Comparison of ENCODE assay signal across 28 cellular contexts in genomic region chr4:71614626-71615025, GRCh38.
A peak's percentile ranks its signal among the peaks of the same experiment; 100 is the strongest.
DNase-seq lines count a peak whose midpoint lies in the region; FAIRE-seq and TF ChIP-seq lines count a peak whose summit lies in the region.
"Had no signal": no experiment of that assay in that cellular context is flagged by ENCODE, and none has a peak within 500 bp of the region (broad histone marks: within the 10 kb centered on the region; RNA-seq: fewer than 3 reads in every experiment).

No MANE protein-coding gene starts in this region.

- H3K27me3 ChIP-seq in breast epithelium (no peaks in the 10 kb centered on the region), H1 (replicated peaks in 1 of 4; ENCODE audit: control insufficient read depth in 3 of 4, extremely low read depth in 1 of 4, insufficient read depth in 3 of 4, low read length in 3 of 4) (no peaks in the 10 kb centered on the region), mucosa of rectum (ENCODE audit: control insufficient read depth in 2 of 2, insufficient read depth in 2 of 2, low read length in 2 of 2) (no peaks in the 10 kb centered on the region), transverse colon (no peaks in the 10 kb centered on the region)
- H3K27me3 ChIP-seq: BLaER1, MG63 had no signal

- H2BK15ac ChIP-seq in H1 (ENCODE audit: low read length), result no peak overlapping the region

- no peak overlapping the region for H2BK120ac ChIP-seq in H1 (replicated peaks; ENCODE audit: low read depth, low read length)

- in situ Hi-C loops in transverse colon (cut with MboI; ENCODE audit: low pct_ligation_motif_present in 1 of 4, low pct_unique_long_range_greater_than_20kb in 1 of 4, low sequenced_read_pairs in 3 of 4), result no loop called here

- H4K8ac ChIP-seq in H1 (ENCODE audit: extremely low read depth, insufficient read depth, low read length), result no peak overlapping the region

- H3K9me3 Mint-ChIP-seq in MCF 10A (ENCODE audit: unreplicated experiment), result no peaks in the 10 kb centered on the region

- TF ChIP-seq POLR2A in breast epithelium (IDR thresholded peaks at IDR 0.05) (no peak), H1 (IDR thresholded peaks at IDR 0.05; ENCODE audit: control extremely low read depth in 1 of 2, low read depth in 2 of 2, low read length in 2 of 2) (no peak), transverse colon (IDR thresholded peaks at IDR 0.05) (no peak), erythroblast (IDR thresholded peaks at IDR 0.05; ENCODE audit: low read length) (no peak)

- DNase-seq in MCF 10A (ENCODE audit: unreplicated experiment) (peak; percentile 14), breast epithelium (ENCODE audit: low spot score in 2 of 2) (no peak), H1 (ENCODE audit: low read depth in 1 of 2, low spot score in 2 of 2) (no peak), transverse colon (peak; percentile 64), AG20443 (ENCODE audit: low spot score) (no peak), DMS79 treated with DMSO at 0.1 percent for 48 hours (lab: John Stamatoyannopoulos, UW) (no peak), erythroblast (lab: John Stamatoyannopoulos, UW) (no peak)
- DNase-seq: 8988T; CD4-positive, CD25-positive, alpha-beta regulatory T cell; DND-41; H9; Kasumi-1; MG63; NCI-H1105 treated with DMSO at 0.1 percent for 48 hours; NCI-H2029 treated with DMSO at 0.1 percent for 48 hours; NCI-H2171; NCI-H226; NCI-H510A; NCI-H69; SIG-M5; SW 1271 had no signal

- intact Hi-C loops in MCF 10A (cut with micrococcal nuclease), result no loop called here
- intact Hi-C loops in breast epithelium (cut with DNase I; ENCODE audit: low total_unique reads), result loop anchor here (5.0 kb wide), 1 partner anchor 742 kb away; no protein-coding TSS in a partner anchor
- intact Hi-C loops in transverse colon (cut with DNase I; ENCODE audit: low total_unique reads), result no loop called here

- H3K27me3 Mint-ChIP-seq in MCF 10A (ENCODE audit: insufficient read depth, unreplicated experiment), result no peaks in the 10 kb centered on the region

- H3K27ac Mint-ChIP-seq in MCF 10A (ENCODE audit: low read depth, unreplicated experiment), result no peak overlapping the region
- H3K27ac Mint-ChIP-seq: CD4-positive, CD25-positive, alpha-beta regulatory T cell; H9 had no signal

- 96% methylated on average over 2 of the region's 2 CpGs; no CpG with 5 or more reads in 1 of the 2 experiments for WGBS in H1 (ENCODE audit: extremely low coverage in 1 of 2, insufficient coverage in 1 of 2, insufficient read length in 1 of 2, insufficient replicate concordance in 2 of 2, low coverage in 1 of 2, low lambda C conversion rate in 2 of 2, missing lambda C conversion rate in 1 of 2), 2 experiments
- WGBS in transverse colon (ENCODE audit: low coverage in 1 of 2), 2 donors, result 59% methylated on average over 2 of the region's 2 CpGs; no CpG with 5 or more reads in 1 of the 2 donors

- H3K23ac ChIP-seq in H1 (ENCODE audit: insufficient read length), result no peak overlapping the region

- CTCF ChIA-PET in MCF 10A (lab: Yijun Ruan, JAX), result interaction anchor here (0.6 to 0.7 kb wide), 3 partner anchors 26 to 1350 kb away, joined by 3 read pairs; no protein-coding TSS in a partner anchor
- CTCF ChIA-PET in H1 (lab: Charles Lee; ENCODE audit: partially characterized antibody), result interaction anchor here (1.4 to 1.8 kb wide), 2 partner anchors 17 to 345 kb away, joined by 3 to 5 read pairs; no protein-coding TSS in a partner anchor

- no peak overlapping the region for H2BK20ac ChIP-seq in H1 (ENCODE audit: low read length)

- H3K18ac ChIP-seq in H1 (ENCODE audit: extremely low read depth, low read length), result no peak overlapping the region

- no peak overlapping the region for H4K91ac ChIP-seq in H1 (replicated peaks; ENCODE audit: insufficient read length, low read length)

- TF ChIP-seq CTCF in MCF 10A (IDR thresholded peaks at IDR 0.05; ENCODE audit: unreplicated experiment) (no peak), breast epithelium (IDR thresholded peaks at IDR 0.05) (no peak), H1 (IDR thresholded peaks at IDR 0.05; ENCODE audit: control extremely low read depth in 1 of 3, insufficient read depth in 1 of 3, low read depth in 1 of 3, low read length in 3 of 3) (no peak), transverse colon (IDR thresholded peaks at IDR 0.05) (no peak)

- H3K4me2 ChIP-seq in H1 (ENCODE audit: insufficient read depth in 1 of 2, low read depth in 2 of 2, low read length in 2 of 2), result no peak overlapping the region
- H3K4me2 ChIP-seq: BLaER1 had no signal

- H2BK5ac ChIP-seq in H1 (ENCODE audit: low read depth, low read length), result no peak overlapping the region; the same call in 1 of the 2 replicates

- no peak overlapping the region for H3K56ac ChIP-seq in H1 (replicated peaks; ENCODE audit: insufficient read length, low read depth, low read length)

- H3K9me3 ChIP-seq in breast epithelium (no peaks in the 10 kb centered on the region), H1 (ENCODE audit: insufficient read depth in 2 of 2, low read depth in 1 of 2, low read length in 1 of 2) (0 out of 4 replicates have a peak, but pooled peaks cover 0 to 3% of the 10 kb centered on the region in 2 experiments), mucosa of rectum (ENCODE audit: control insufficient read depth in 2 of 2, low read length in 2 of 2) (no peaks in the 10 kb centered on the region), transverse colon (peaks cover 0 to 10% of the 10 kb centered on the region in 2 donors)
- H3K9me3 ChIP-seq: MG63 had no signal

- no TSS peak for BruUV-seq in MCF 10A (replicated peaks; lab: Mats Ljungman, UMichigan)

- no peak overlapping the region for H3K4me3 ChIP-seq in breast epithelium
- no peak overlapping the region for H3K4me3 ChIP-seq in H1 (ENCODE audit: extremely low read depth in 1 of 4, insufficient read depth in 2 of 4, low read depth in 3 of 4, low read length in 4 of 4)
- no peak overlapping the region for H3K4me3 ChIP-seq in mucosa of rectum (ENCODE audit: low read length in 2 of 2)
- H3K4me3 ChIP-seq in transverse colon, result no peak overlapping the region
- H3K4me3 ChIP-seq: BLaER1, K562, MG63, SK-N-MC had no signal

- H3K79me2 ChIP-seq in H1 (ENCODE audit: control insufficient read depth in 1 of 2, insufficient read depth in 2 of 2, low read length in 2 of 2), result no peaks in the 10 kb centered on the region

- no peak overlapping the region for H3K4ac ChIP-seq in H1 (replicated peaks; ENCODE audit: insufficient read length, low read depth, low read length)

- H3K27ac ChIP-seq in breast epithelium (no peak overlapping the region), H1 (ENCODE audit: low read depth, low read length) (no peak overlapping the region), mucosa of rectum (ENCODE audit: low read depth in 2 of 2, low read length in 2 of 2) (peak overlapping the region; percentile 38 to 44), transverse colon (peak overlapping the region in 3 of 4 donors; percentile 28 to 60 (median 35))
- H3K27ac ChIP-seq: BLaER1, SK-N-MC had no signal

- no peak overlapping the region for H2BK12ac ChIP-seq in H1 (ENCODE audit: low read depth, low read length)

- no peaks in the 10 kb centered on the region for H3K79me1 ChIP-seq in H1 (ENCODE audit: low read depth, low read length)

- no peak overlapping the region for H4K5ac ChIP-seq in H1 (ENCODE audit: insufficient read length, low read depth, low read length)

- no peak for TF ChIP-seq RAD21 in H1 (IDR thresholded peaks at IDR 0.05 in 1 of 2, conservative IDR thresholded peaks at IDR 0.05 in 1 of 2; ENCODE audit: low read depth in 2 of 2, low read length in 2 of 2)

- no peaks in the 10 kb centered on the region for H3K36me3 Mint-ChIP-seq in MCF 10A (ENCODE audit: insufficient read depth, unreplicated experiment)
- H3K36me3 Mint-ChIP-seq: CD4-positive, CD25-positive, alpha-beta regulatory T cell had no signal

- H3K9ac ChIP-seq in H1 (replicated peaks in 1 of 4; ENCODE audit: extremely low read depth in 1 of 4, low read depth in 3 of 4, low read length in 3 of 4) (no peak overlapping the region), mucosa of rectum (ENCODE audit: low read depth in 1 of 2, low read length in 2 of 2) (no peak overlapping the region)
- H3K9ac ChIP-seq: BLaER1 had no signal

- no peak overlapping the region for H2AK5ac ChIP-seq in H1 (ENCODE audit: low read depth, low read length)

- POLR2A ChIA-PET in MCF 10A (lab: Yijun Ruan, JAX) (no interaction called here), H1 (lab: Charles Lee; ENCODE audit: partially characterized antibody) (interaction anchor here (1.4 kb wide), 1 partner anchor 27 kb away, joined by 3 read pairs; no protein-coding TSS in a partner anchor)

- TF ChIP-seq EP300 in H1 (IDR thresholded peaks at IDR 0.05; ENCODE audit: borderline replicate concordance in 1 of 2, low read depth in 2 of 2, low read length in 2 of 2), result no peak
- TF ChIP-seq EP300 in transverse colon (IDR thresholded peaks at IDR 0.05; ENCODE audit: low read depth), result no peak

- no peak for FAIRE-seq in H1 (lab: Jason Lieb, UNC)
- FAIRE-seq: GM12892, HTR-8/SVneo, K562, RCC 7860 had no signal

- H3K4me1 ChIP-seq in breast epithelium, result no peaks in the 10 kb centered on the region
- no peaks in the 10 kb centered on the region for H3K4me1 ChIP-seq in H1 (replicated peaks in 1 of 4; ENCODE audit: control insufficient read depth in 3 of 4, insufficient read depth in 4 of 4, low read length in 3 of 4)
- H3K4me1 ChIP-seq in mucosa of rectum (ENCODE audit: control insufficient read depth in 2 of 2, insufficient read depth in 2 of 2, low read length in 2 of 2), result no peaks in the 10 kb centered on the region
- H3K4me1 ChIP-seq in transverse colon, result peaks cover 0 to 3% (median 0%) of the 10 kb centered on the region in 4 donors
- H3K4me1 ChIP-seq: BLaER1 had no signal

- no peaks in the 10 kb centered on the region for H4K20me1 ChIP-seq in H1 (replicated peaks in 1 of 2; ENCODE audit: control insufficient read depth in 1 of 2, insufficient read depth in 2 of 2, low read length in 2 of 2)
- H4K20me1 ChIP-seq: BLaER1 had no signal

- no peak overlapping the region for H3K4me3 Mint-ChIP-seq in MCF 10A (ENCODE audit: unreplicated experiment)
- H3K4me3 Mint-ChIP-seq: CD4-positive, CD25-positive, alpha-beta regulatory T cell; H9 had no signal

- no peak overlapping the region for H3K14ac ChIP-seq in H1 (ENCODE audit: insufficient read length)

- H2AFZ ChIP-seq in H1 (ENCODE audit: low read length), result 0 out of 2 replicates have a peak overlapping the region, but pooled peaks have one; percentile 44

- no peaks in the 10 kb centered on the region for H3K36me3 ChIP-seq in breast epithelium
- H3K36me3 ChIP-seq in H1 (ENCODE audit: control insufficient read depth in 2 of 4, insufficient read depth in 4 of 4, low read length in 3 of 4), result no peaks in the 10 kb centered on the region
- no peaks in the 10 kb centered on the region for H3K36me3 ChIP-seq in mucosa of rectum (ENCODE audit: control insufficient read depth in 2 of 2, insufficient read depth in 2 of 2, low read length in 2 of 2)
- H3K36me3 ChIP-seq in transverse colon, result no peaks in the 10 kb centered on the region
- H3K36me3 ChIP-seq: BLaER1, MG63 had no signal

- H3K4me1 Mint-ChIP-seq in MCF 10A (ENCODE audit: insufficient read depth, unreplicated experiment), result no peaks in the 10 kb centered on the region
- H3K4me1 Mint-ChIP-seq: CD4-positive, CD25-positive, alpha-beta regulatory T cell had no signal

- no peaks in the 10 kb centered on the region; the same call in 1 of the 2 replicates for H3K23me2 ChIP-seq in H1 (ENCODE audit: low read depth, low read length)

TF ChIP-seq in H1, 55 proteins besides CTCF, POLR2A, EP300 and RAD21:
- no peak for TF ChIP-seq ASH2L (IDR thresholded peaks at IDR 0.05; ENCODE audit: low read length)

Comparison
In these comparisons a context has a peak if more than half of its experiments do, and no peak if none do; other contexts are left out.
1. DNase-seq: peak in MCF 10A (single experiment) and transverse colon (single experiment); none in breast epithelium (0 of 2), H1 (0 of 2), AG20443 (single experiment), DMS79 treated with DMSO at 0.1 percent for 48 hours (single experiment) and erythroblast (0 of 2).
2. H3K27ac ChIP-seq: peak in mucosa of rectum (2 of 2) and transverse colon (3 of 4); none in breast epithelium (0 of 2) and H1 (single experiment).